16 cellular contexts compared by ENCODE assay signal in the genomic region with DNA sequence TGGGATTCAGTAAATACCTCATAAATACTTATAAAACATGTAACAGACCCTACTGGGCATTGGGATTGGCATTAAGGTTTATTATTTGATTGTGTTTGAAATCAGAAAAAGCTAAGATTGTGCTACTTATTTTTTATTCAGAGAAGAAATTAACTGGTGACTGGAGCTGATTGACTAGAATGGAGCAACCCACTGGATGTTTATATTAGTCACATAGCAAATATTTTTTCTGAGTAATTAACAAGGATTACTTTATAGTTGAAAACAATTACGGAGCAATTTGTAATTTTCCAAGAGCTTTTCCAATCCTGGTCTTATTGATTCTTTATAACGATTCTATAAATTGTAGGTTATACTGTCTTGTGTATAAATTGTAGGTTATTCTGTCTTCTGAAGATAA.
"Had no signal": no experiment of that assay in that cellular context is flagged by ENCODE, and none has a peak within 500 bp of the region (broad histone marks: within the 10 kb centered on the region; RNA-seq: fewer than 3 reads in every experiment).

No MANE protein-coding gene starts in this region.

- H3K9me3 ChIP-seq: breast epithelium, psoas muscle, right lobe of liver had no signal

- H3K36me3 ChIP-seq: breast epithelium, right lobe of liver, spleen had no signal

- H3K9me3 Mint-ChIP-seq: activated CD4-positive, alpha-beta T cell treated with anti-CD3 and anti-CD28 coated beads, Interleukin-2, amount 10 ng/mL, durations not matched to agents 7 days and 5 days; T-helper 2 cell treated with Interferon-gamma antibody and Interleukin-4, amounts not matched to agents 5 μg/mL and 100 μg/mL, for 36 hours; type B pancreatic cell had no signal

- H3K4me1 Mint-ChIP-seq: activated CD4-positive, alpha-beta T cell treated with anti-CD3 and anti-CD28 coated beads, Interleukin-2, amount 10 ng/mL, durations not matched to agents 7 days and 5 days; stimulated activated naive CD8-positive, alpha-beta T cell treated with anti-CD3 and anti-CD28 coated beads, Interleukin-15, amount 100 ng/mL, for 72 hours had no signal

- H3K4me1 ChIP-seq: breast epithelium, psoas muscle, right lobe of liver had no signal

- H3K36me3 Mint-ChIP-seq: activated naive CD8-positive, alpha-beta T cell; type B pancreatic cell had no signal

- H3K4me3 Mint-ChIP-seq: activated CD4-positive, alpha-beta T cell treated with anti-CD3 and anti-CD28 coated beads, Interleukin-2, amount 10 ng/mL, durations not matched to agents 7 days and 5 days; activated naive CD8-positive, alpha-beta T cell; stimulated activated naive CD8-positive, alpha-beta T cell treated with anti-CD3 and anti-CD28 coated beads, Interleukin-15, amount 100 ng/mL, for 72 hours; T-helper 2 cell treated with Interferon-gamma antibody and Interleukin-4, amounts not matched to agents 5 μg/mL and 100 μg/mL, for 36 hours; type B pancreatic cell had no signal

- H3K27ac Mint-ChIP-seq: activated CD4-positive, alpha-beta T cell treated with anti-CD3 and anti-CD28 coated beads, Interleukin-2, amount 10 ng/mL, durations not matched to agents 7 days and 5 days; activated naive CD8-positive, alpha-beta T cell; stimulated activated naive CD8-positive, alpha-beta T cell treated with anti-CD3 and anti-CD28 coated beads, Interleukin-15, amount 100 ng/mL, for 72 hours; T-helper 2 cell treated with Interferon-gamma antibody and Interleukin-4, amounts not matched to agents 5 μg/mL and 100 μg/mL, for 36 hours; type B pancreatic cell had no signal

- H3K27ac ChIP-seq: breast epithelium, epithelial cell of prostate, psoas muscle, right lobe of liver, spleen had no signal

- DNase-seq: activated CD4-positive, alpha-beta T cell treated with anti-CD3 and anti-CD28 coated beads, Interleukin-2, amount 10 ng/mL, durations not matched to agents 7 days and 5 days; activated CD4-positive, CD25-positive, alpha-beta regulatory T cell; activated CD8-positive, alpha-beta memory T cell treated with anti-CD3 and anti-CD28 coated beads for 24 hours; activated gamma-delta T cell treated with Interleukin-2 at 50 U/mL for 16 hours; islet precursor cell; midbrain; psoas muscle; right lobe of liver; spleen; stimulated activated naive CD8-positive, alpha-beta T cell treated with anti-CD3 and anti-CD28 coated beads, Interleukin-15, amount 100 ng/mL, for 72 hours had no signal

- H3K4me3 ChIP-seq: breast epithelium, lung, psoas muscle, right lobe of liver, spleen had no signal

- H3K27me3 Mint-ChIP-seq: activated CD4-positive, alpha-beta T cell treated with anti-CD3 and anti-CD28 coated beads, Interleukin-2, amount 10 ng/mL, durations not matched to agents 7 days and 5 days; activated naive CD8-positive, alpha-beta T cell; stimulated activated naive CD8-positive, alpha-beta T cell treated with anti-CD3 and anti-CD28 coated beads, Interleukin-15, amount 100 ng/mL, for 72 hours had no signal

- H3K27me3 ChIP-seq: breast epithelium, right lobe of liver, spleen had no signal

- ATAC-seq: psoas muscle; right lobe of liver; stimulated activated naive CD8-positive, alpha-beta T cell treated with anti-CD3 and anti-CD28 coated beads, Interleukin-15, amount 100 ng/mL, for 72 hours had no signal
